In genomic region chr16:15482748-15483118, GRCh38 we compare ENCODE assay signal across 21 cellular contexts. TPM values are rescaled to one million over a fixed set of nuclear protein-coding genes. Genes with fewer than 3 reads are reported as not detected.
DNase-seq lines count a peak whose midpoint lies in the region; ATAC-seq and TF ChIP-seq lines count a peak whose summit lies in the region.
"Had no signal": no experiment of that assay in that cellular context is flagged by ENCODE, and none has a peak within 500 bp of the region (broad histone marks: within the 10 kb centered on the region; RNA-seq: fewer than 3 reads in every experiment).

No MANE protein-coding gene starts in this region.

- H3K4me1 ChIP-seq in Panc1 (ENCODE audit: control insufficient read depth, insufficient read depth, low read length) (peaks cover 12% of the 10 kb centered on the region; the same call in 1 of the 2 replicates), esophagus muscularis mucosa (peaks cover 0 to 26% (median 13%) of the 10 kb centered on the region in 4 donors), stomach (peaks cover 0 to 13% (median 8%) of the 10 kb centered on the region in 4 donors)
- H3K4me1 ChIP-seq: BE2C had no signal

- H3K36me3 Mint-ChIP-seq in activated naive CD4-positive, alpha-beta T cell treated with anti-CD3 and anti-CD28 coated beads, Interleukin-2, amount 50 U/mL, for 24 hours = peaks cover 2% of the 10 kb centered on the region
- H3K36me3 Mint-ChIP-seq: T-cell had no signal

- H3K4me1 Mint-ChIP-seq in activated naive CD4-positive, alpha-beta T cell treated with anti-CD3 and anti-CD28 coated beads, Interleukin-2, amount 50 U/mL, for 24 hours = peaks cover 21% of the 10 kb centered on the region

- ATAC-seq in Panc1 (peak; percentile 5; the same call in 1 of the 2 replicates), HG03460 (IDR thresholded peaks at IDR 0.05; ENCODE audit: unreplicated experiment) (no peak)
- ATAC-seq: T-cell had no signal

- H3K27me3 ChIP-seq in Panc1 (ENCODE audit: control insufficient read depth, insufficient read depth, low read length) = no peaks in the 10 kb centered on the region
- H3K27me3 ChIP-seq in esophagus muscularis mucosa = no peaks in the 10 kb centered on the region
- H3K27me3 ChIP-seq in stomach = no peaks in the 10 kb centered on the region
- H3K27me3 ChIP-seq: adrenal gland, BE2C, SJCRH30, transverse colon had no signal

- no peak for TF ChIP-seq POLR2A in esophagus muscularis mucosa (IDR thresholded peaks at IDR 0.05; ENCODE audit: low read depth)
- TF ChIP-seq POLR2A in stomach (IDR thresholded peaks at IDR 0.05) = no peak

- peak overlapping the region; percentile 43 for H3K4me3 Mint-ChIP-seq in activated naive CD4-positive, alpha-beta T cell treated with anti-CD3 and anti-CD28 coated beads, Interleukin-2, amount 50 U/mL, for 24 hours
- H3K4me3 Mint-ChIP-seq: neural crest cell, T-cell had no signal

- in situ Hi-C loops in Panc1 (cut with HindIII; ENCODE audit: low pct_unique_long_range_greater_than_20kb, low sequenced_read_pairs) = no loop called here

- peak overlapping the region; percentile 48 for H3K27ac ChIP-seq in Panc1 (ENCODE audit: low read length)
- peak overlapping the region; percentile 10 to 64 (median 51) for H3K27ac ChIP-seq in esophagus muscularis mucosa (replicated peaks in 1 of 4)
- peak overlapping the region in 4 of 5 donors; percentile 17 to 63 (median 44) for H3K27ac ChIP-seq in stomach
- H3K27ac ChIP-seq: psoas muscle, SJCRH30 had no signal

- POLR2A ChIA-PET in Panc1 (lab: Charles Lee) = interaction anchor here (0.7 kb wide), 1 partner anchor 81 kb away, joined by 3 read pairs; no protein-coding TSS in a partner anchor

- H3K4me3 ChIP-seq in Panc1 (ENCODE audit: low read depth in 2 of 2, low read length in 2 of 2) (0 out of 4 replicates have a peak overlapping the region, but pooled peaks of 1 of the 2 experiments have one; percentile 2), esophagus muscularis mucosa (no peak overlapping the region), stomach (no peak overlapping the region)
- H3K4me3 ChIP-seq: adrenal gland, psoas muscle, SJCRH30, transverse colon had no signal

- CTCF ChIA-PET in Panc1 (lab: Charles Lee) = no interaction called here

- TF ChIP-seq EP300 in esophagus muscularis mucosa (IDR thresholded peaks at IDR 0.05) = no peak
- TF ChIP-seq EP300 in stomach (IDR thresholded peaks at IDR 0.05) = no peak

- no peaks in the 10 kb centered on the region for H3K36me3 ChIP-seq in Panc1 (ENCODE audit: control insufficient read depth, insufficient read depth, low read length)
- H3K36me3 ChIP-seq in esophagus muscularis mucosa = peaks cover 0 to 2% (median 0%) of the 10 kb centered on the region in 4 donors
- H3K36me3 ChIP-seq in stomach = no peaks in the 10 kb centered on the region
- H3K36me3 ChIP-seq: adrenal gland, BE2C, SJCRH30, transverse colon had no signal

- no peaks in the 10 kb centered on the region for H3K9me3 ChIP-seq in Panc1 (ENCODE audit: control insufficient read depth, insufficient read depth, low read depth, low read length)
- H3K9me3 ChIP-seq in esophagus muscularis mucosa = no peaks in the 10 kb centered on the region
- H3K9me3 ChIP-seq in stomach = no peaks in the 10 kb centered on the region
- H3K9me3 ChIP-seq: adrenal gland, BE2C, psoas muscle, transverse colon had no signal

- TF ChIP-seq CTCF in Panc1 (IDR thresholded peaks at IDR 0.05) = no peak
- TF ChIP-seq CTCF in esophagus muscularis mucosa (IDR thresholded peaks at IDR 0.05) = no peak
- no peak for TF ChIP-seq CTCF in stomach (IDR thresholded peaks at IDR 0.05)

- 95% methylated on average over 6 of the region's 6 CpGs for WGBS in esophagus muscularis mucosa
- 93 to 98% (median 98%) methylated on average over 6 of the region's 6 CpGs for WGBS in stomach, 5 donors

- BruUV-seq in Panc1 (replicated peaks; lab: Mats Ljungman, UMichigan) = no TSS peak

- H3K9me3 Mint-ChIP-seq in activated naive CD4-positive, alpha-beta T cell treated with anti-CD3 and anti-CD28 coated beads, Interleukin-2, amount 50 U/mL, for 24 hours = no peaks in the 10 kb centered on the region
- H3K9me3 Mint-ChIP-seq: neural crest cell, T-cell had no signal

- intact Hi-C loops in Panc1 (cut with micrococcal nuclease; ENCODE audit: unreplicated experiment) (loop anchor here (10.0 kb wide), 1 partner anchor 58 kb away; no protein-coding TSS in a partner anchor), esophagus muscularis mucosa (cut with DNase I) (loop anchor here (10.0 kb wide), 1 partner anchor 72 kb away; no protein-coding TSS in a partner anchor), stomach (cut with DNase I; ENCODE audit: low total_unique reads) (no loop called here)

- H3K27ac Mint-ChIP-seq in activated naive CD4-positive, alpha-beta T cell treated with anti-CD3 and anti-CD28 coated beads, Interleukin-2, amount 50 U/mL, for 24 hours = peak overlapping the region; percentile 82
- H3K27ac Mint-ChIP-seq: T-cell had no signal

- no peak for DNase-seq in activated naive CD4-positive, alpha-beta T cell treated with anti-CD3 and anti-CD28 coated beads, Interleukin-2, amount 50 U/mL, for 16 hours
- DNase-seq in Panc1 (ENCODE audit: low read depth, low spot score) = no peak
- DNase-seq in esophagus muscularis mucosa (ENCODE audit: extremely low spot score) = no peak
- no peak for DNase-seq in stomach
- no peak for DNase-seq in stimulated activated CD4-positive, alpha-beta T cell treated with anti-CD3 and anti-CD28 coated beads, Interleukin-1b, Interleukin-23, amount 100 ng/mL, for 48 hours
- no peak for DNase-seq in hypothalamus (lab: John Stamatoyannopoulos, UW)
- DNase-seq: activated CD4-positive, alpha-beta T cell treated with anti-CD3 and anti-CD28 coated beads for 1 hour; COR-L47; DND-41; left ventricle myocardium superior; NCI-H1105 treated with DMSO at 0.1 percent for 48 hours; NCI-H2029 treated with DMSO at 0.1 percent for 48 hours; T-cell had no signal

- no peaks in the 10 kb centered on the region for H3K27me3 Mint-ChIP-seq in activated naive CD4-positive, alpha-beta T cell treated with anti-CD3 and anti-CD28 coated beads, Interleukin-2, amount 50 U/mL, for 24 hours
- H3K27me3 Mint-ChIP-seq: T-cell had no signal

RNA-seq across cellular contexts. Expression of gene BMERB1, which starts 48.3 kb away (rescaled TPM):
- total RNA-seq in Panc1 (2021; ENCODE audit: unreplicated experiment) (80.0 TPM), esophagus muscularis mucosa (100 to 1,000 TPM in 2 of 4 donors, 10 to 100 TPM in 2; 75.6 to 103 (median 92.9) TPM), stomach (10 to 100 TPM in 4 of 5 donors, 1 to 10 TPM in 1; 4.6 to 99.5 (median 22.6) TPM)
- polyA plus RNA-seq in Panc1 (2012; ENCODE audit: insufficient read length) = 92.6 TPM
- polyA plus RNA-seq in stomach = 10 to 100 TPM; 19.0 to 30.9 (median 29.5) TPM
